In the genomic region with DNA sequence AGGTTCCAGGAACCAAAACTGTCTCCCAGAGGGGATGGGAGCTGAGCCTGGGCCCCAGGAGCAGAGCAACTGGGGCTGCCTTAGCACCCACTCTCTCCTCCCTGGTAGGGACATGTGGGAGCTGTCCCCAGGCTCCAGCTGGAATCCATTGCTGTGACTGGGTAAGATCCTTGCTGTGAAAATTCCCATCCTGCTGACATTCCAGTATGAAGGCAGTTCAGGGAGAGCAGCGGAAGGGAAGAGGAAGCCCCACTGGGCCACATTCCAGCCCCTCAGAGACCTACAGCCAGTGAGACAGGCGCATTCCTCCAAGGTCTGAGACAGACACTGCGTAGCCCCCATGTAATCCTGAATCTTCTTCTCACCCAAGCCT, we compare ENCODE assay signal across 9 cellular contexts. TPM values are rescaled to one million over a fixed set of nuclear protein-coding genes. Genes with fewer than 3 reads are reported as not detected.
DNase-seq lines count a peak whose midpoint lies in the region; ATAC-seq and TF ChIP-seq lines count a peak whose summit lies in the region.
"Had no signal": no experiment of that assay in that cellular context is flagged by ENCODE, and none has a peak within 500 bp of the region (broad histone marks: within the 10 kb centered on the region; RNA-seq: fewer than 3 reads in every experiment).

No MANE protein-coding gene starts in this region.

- peak overlapping the region in 2 of 3 experiments; percentile 12 to 15 for H3K4me3 Mint-ChIP-seq in nephron

- peaks cover 95% of the 10 kb centered on the region for H3K79me2 ChIP-seq in PC-9 (ENCODE audit: low read depth)

- H3K4me2 ChIP-seq in PC-9: peak overlapping the region; percentile 82

- H3K9me3 Mint-ChIP-seq in nephron: no peaks in the 10 kb centered on the region

- no peak overlapping the region for H2AFZ ChIP-seq in PC-9

- H3K4me3 ChIP-seq in AG10803 (ENCODE audit: low read length) (no peak overlapping the region), PC-9 (no peak overlapping the region), dorsolateral prefrontal cortex (peak overlapping the region in 3 of 59 donors; percentile 3 to 16 (median 4))

- 0 out of 2 replicates have a peak, but pooled peaks cover 6% of the 10 kb centered on the region for H3K36me3 ChIP-seq in PC-9 (ENCODE audit: low read depth)

- H3K4me1 ChIP-seq in PC-9 (replicated peaks; ENCODE audit: insufficient read depth): peaks cover 100% of the 10 kb centered on the region

- POLR2A ChIA-PET in PC-9 (lab: Charles Lee; ENCODE audit: unreplicated experiment): interaction anchor here (0.6 to 1.9 kb wide), 2 partner anchors 23 to 67 kb away, joined by 5 to 14 read pairs; no protein-coding TSS in a partner anchor

- peaks cover 88% of the 10 kb centered on the region for H3F3A ChIP-seq in PC-9 (ENCODE audit: insufficient read depth, low read depth)

- H3K27ac Mint-ChIP-seq in nephron: peak overlapping the region; percentile 91 to 96 (median 92)

- H3K27ac ChIP-seq in PC-9: peak overlapping the region; percentile 91
- peak overlapping the region; percentile 71 to 97 (median 93) for H3K27ac ChIP-seq in dorsolateral prefrontal cortex

- H3K9me2 ChIP-seq in PC-9 (ENCODE audit: insufficient read depth): no peaks in the 10 kb centered on the region

- H3K27me3 ChIP-seq in PC-9 (ENCODE audit: insufficient read depth, low read depth): no peaks in the 10 kb centered on the region
- no peaks in the 10 kb centered on the region for H3K27me3 ChIP-seq in dorsolateral prefrontal cortex

- ATAC-seq in GM18498 (IDR thresholded peaks at IDR 0.05; ENCODE audit: unreplicated experiment): no peak

- intact Hi-C loops in PC-9 (cut with micrococcal nuclease; ENCODE audit: unreplicated experiment) (loop anchor here (1.0 kb wide), 1 partner anchor 23 kb away; no protein-coding TSS in a partner anchor), dorsolateral prefrontal cortex (cut with DNase I) (no loop called here)

- peaks cover 74% of the 10 kb centered on the region for H3K4me1 Mint-ChIP-seq in nephron

- H3K27me3 Mint-ChIP-seq in nephron (ENCODE audit: low read depth): no peaks in the 10 kb centered on the region

- no peaks in the 10 kb centered on the region; the same call in 1 of the 2 replicates for H4K20me1 ChIP-seq in PC-9 (ENCODE audit: insufficient read depth)

- TF ChIP-seq CTCF in AG10803 (conservative IDR thresholded peaks at IDR 0.05; ENCODE audit: low read length) (no peak), PC-9 (conservative IDR thresholded peaks at IDR 0.05) (no peak), dorsolateral prefrontal cortex (IDR thresholded peaks at IDR 0.05 in 54 of 56, conservative IDR thresholded peaks at IDR 0.05 in 2 of 56; ENCODE audit: low read depth in 1 of 56, partially characterized antibody in 56 of 56) (no peak), nephron (IDR thresholded peaks at IDR 0.05; ENCODE audit: unreplicated experiment in 3 of 3) (no peak)

- DNase-seq in AG10803 (ENCODE audit: low read depth) (peak; percentile 68), PC-9 (no peak), dorsolateral prefrontal cortex (no peak), NCI-H2227 treated with DMSO at 0.1 percent for 48 hours (lab: John Stamatoyannopoulos, UW) (no peak), foreskin melanocyte (no peak)
- DNase-seq in stimulated activated CD4-positive, alpha-beta T cell treated with anti-CD3 and anti-CD28 coated beads, Interleukin-2, amount 100 ng/mL, for 24 hours: no peak
- DNase-seq: DMS 273 treated with DMSO at 0.1 percent for 48 hours had no signal

- no peaks in the 10 kb centered on the region for H3K36me3 Mint-ChIP-seq in nephron (ENCODE audit: low read depth)

- H3K9me3 ChIP-seq in PC-9 (ENCODE audit: insufficient read depth, low read depth): no peaks in the 10 kb centered on the region

- TSS peak; percentile 77 for BruUV-seq in PC-9 (replicated peaks; lab: Mats Ljungman, UMichigan)

- CTCF ChIA-PET in PC-9 (lab: Charles Lee): interaction anchor here (1.6 kb wide), 1 partner anchor 63 kb away, joined by 3 read pairs; no protein-coding TSS in a partner anchor

RNA-seq across cellular contexts. Expression of gene MYO18A, which starts 24.2 kb away (rescaled TPM):
- total RNA-seq in PC-9 (2021) (150 and 158 TPM in 2 replicates), dorsolateral prefrontal cortex (100 to 1,000 TPM in 118 of 120 experiments, 10 to 100 TPM in 2; 93.9 to 275 (median 143) TPM)
